ENCODE assay signal across 21 cellular contexts in the genomic region with DNA sequence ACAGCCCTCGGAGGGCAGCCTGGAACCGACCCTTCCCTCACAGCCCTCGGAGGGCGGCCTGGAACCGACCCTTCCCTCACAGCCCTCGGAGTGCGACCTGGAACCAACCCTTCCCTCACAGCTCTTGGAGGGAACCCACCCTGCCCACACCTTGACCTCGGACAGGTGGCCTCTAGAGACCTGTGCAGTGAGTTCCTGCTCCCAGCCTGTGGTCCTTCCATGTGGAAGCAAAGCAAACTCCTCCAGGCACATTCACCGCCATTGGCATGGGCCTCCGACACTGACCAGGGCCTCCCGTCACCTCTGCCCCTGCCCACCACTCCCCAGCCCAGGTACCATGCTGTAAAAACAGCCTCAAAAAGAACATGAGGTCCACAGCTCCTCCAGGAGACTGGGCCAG.
DNase-seq lines count a peak whose midpoint lies in the region; ATAC-seq and TF ChIP-seq lines count a peak whose summit lies in the region.
"Had no signal": no experiment of that assay in that cellular context is flagged by ENCODE, and none has a peak within 500 bp of the region (broad histone marks: within the 10 kb centered on the region; RNA-seq: fewer than 3 reads in every experiment).

No MANE protein-coding gene starts in this region.

- H3K9ac ChIP-seq in neuronal stem cell (ENCODE audit: low read depth, low read length, poor library complexity), result no peak overlapping the region

- no peak for TF ChIP-seq CTCF in natural killer cell (IDR thresholded peaks at IDR 0.05)
- TF ChIP-seq CTCF in tibial artery (IDR thresholded peaks at IDR 0.05), result no peak

- no peak overlapping the region for H3K4ac ChIP-seq in neuronal stem cell (ENCODE audit: low read length)

- POLR2A ChIA-PET in naive thymus-derived CD4-positive, alpha-beta T cell (lab: Charles Lee), result no interaction called here

- H3K4me3 Mint-ChIP-seq in natural killer cell treated with Interleukin-12 subunit alpha and Interleukin-12 subunit beta and Interleukin-15 and Interleukin-18, amount 100 ng/mL, for 72 hours, result no peak overlapping the region
- no peak overlapping the region for H3K4me3 Mint-ChIP-seq in natural killer cell
- H3K4me3 Mint-ChIP-seq in naive thymus-derived CD4-positive, alpha-beta T cell, result no peak overlapping the region
- H3K4me3 Mint-ChIP-seq: CD8-positive, alpha-beta memory T cell had no signal

- H3K4me1 ChIP-seq in neuronal stem cell (ENCODE audit: control insufficient read depth in 2 of 2, insufficient read depth in 1 of 2, low read depth in 1 of 2, low read length in 2 of 2) (no peaks in the 10 kb centered on the region), tibial artery (no peaks in the 10 kb centered on the region)
- H3K4me1 ChIP-seq in naive thymus-derived CD4-positive, alpha-beta T cell (ENCODE audit: control insufficient read depth in 2 of 2, insufficient read depth in 2 of 2, low read length in 2 of 2), result no peaks in the 10 kb centered on the region

- no peak overlapping the region for H2AFZ ChIP-seq in neuronal stem cell (ENCODE audit: low read length)

- H3K27ac Mint-ChIP-seq in natural killer cell treated with Interleukin-12 subunit alpha and Interleukin-12 subunit beta and Interleukin-15 and Interleukin-18, amount 100 ng/mL, for 72 hours, result no peak overlapping the region
- H3K27ac Mint-ChIP-seq in natural killer cell, result no peak overlapping the region
- H3K27ac Mint-ChIP-seq in naive thymus-derived CD4-positive, alpha-beta T cell, result no peak overlapping the region
- H3K27ac Mint-ChIP-seq: IgD-negative memory B cell had no signal

- H3K4me1 Mint-ChIP-seq in natural killer cell treated with Interleukin-12 subunit alpha and Interleukin-12 subunit beta and Interleukin-15 and Interleukin-18, amount 100 ng/mL, for 72 hours (ENCODE audit: low read depth in 2 of 2), result peaks cover 0 to 3% of the 10 kb centered on the region in 2 donors
- peaks cover 0 to 13% of the 10 kb centered on the region in 2 donors for H3K4me1 Mint-ChIP-seq in natural killer cell
- H3K4me1 Mint-ChIP-seq in naive thymus-derived CD4-positive, alpha-beta T cell, result peaks cover 0 to 2% (median 0%) of the 10 kb centered on the region in 7 donors
- H3K4me1 Mint-ChIP-seq: CD8-positive, alpha-beta memory T cell had no signal

- no peak overlapping the region for H2BK12ac ChIP-seq in neuronal stem cell (ENCODE audit: low read length)

- no peak overlapping the region for H4K91ac ChIP-seq in neuronal stem cell (ENCODE audit: low read depth, low read length, poor library complexity)

- H3K36me3 ChIP-seq in neuronal stem cell (replicated peaks in 1 of 2; ENCODE audit: control insufficient read depth in 2 of 2, insufficient read depth in 2 of 2, low read length in 2 of 2), result no peaks in the 10 kb centered on the region
- no peaks in the 10 kb centered on the region for H3K36me3 ChIP-seq in tibial artery
- no peaks in the 10 kb centered on the region for H3K36me3 ChIP-seq in naive thymus-derived CD4-positive, alpha-beta T cell (ENCODE audit: control insufficient read depth in 2 of 3, insufficient read depth in 3 of 3, low read length in 3 of 3)

- H2AK5ac ChIP-seq in neuronal stem cell (ENCODE audit: low read depth, low read length), result no peak overlapping the region

- CTCF ChIA-PET in naive thymus-derived CD4-positive, alpha-beta T cell (lab: Charles Lee), result no interaction called here

- DNase-seq in natural killer cell treated with Interleukin-12 subunit alpha and Interleukin-12 subunit beta and Interleukin-15 and Interleukin-18, amount 100 ng/mL, for 72 hours (ENCODE audit: low spot score), result peak; percentile 10
- no peak for DNase-seq in natural killer cell
- DNase-seq in neuronal stem cell (ENCODE audit: low spot score), result no peak
- DNase-seq in tibial artery, result peak; percentile 10 to 43
- no peak for DNase-seq in naive thymus-derived CD4-positive, alpha-beta T cell
- DNase-seq: Calu3; CD8-positive, alpha-beta memory T cell; DMS153; GOT3; NCI-H1105; NCI-H146; NCI-H2029; NCI-H345; NCI-H524; NCI-H774 had no signal

- H4K8ac ChIP-seq in neuronal stem cell (ENCODE audit: low read depth, low read length), result no peak overlapping the region

- no peak overlapping the region for H3K4me2 ChIP-seq in neuronal stem cell (ENCODE audit: insufficient read depth, low read length, poor library complexity, severe bottlenecking)

- no peak overlapping the region for H2BK5ac ChIP-seq in neuronal stem cell (ENCODE audit: low read length)

- no peaks in the 10 kb centered on the region for H3K79me1 ChIP-seq in neuronal stem cell (ENCODE audit: low read depth, low read length)

- no peaks in the 10 kb centered on the region for H3K9me3 Mint-ChIP-seq in natural killer cell treated with Interleukin-12 subunit alpha and Interleukin-12 subunit beta and Interleukin-15 and Interleukin-18, amount 100 ng/mL, for 72 hours
- peaks cover 0 to 2% of the 10 kb centered on the region in 2 donors for H3K9me3 Mint-ChIP-seq in natural killer cell
- peaks cover 2 to 45% (median 14%) of the 10 kb centered on the region in 11 donors for H3K9me3 Mint-ChIP-seq in naive thymus-derived CD4-positive, alpha-beta T cell

- no peaks in the 10 kb centered on the region for H3K36me3 Mint-ChIP-seq in natural killer cell treated with Interleukin-12 subunit alpha and Interleukin-12 subunit beta and Interleukin-15 and Interleukin-18, amount 100 ng/mL, for 72 hours
- no peaks in the 10 kb centered on the region for H3K36me3 Mint-ChIP-seq in natural killer cell
- H3K36me3 Mint-ChIP-seq in naive thymus-derived CD4-positive, alpha-beta T cell, result peaks cover 7 to 36% (median 27%) of the 10 kb centered on the region in 5 donors

- peak overlapping the region; percentile 55 for H3K23ac ChIP-seq in neuronal stem cell (ENCODE audit: low read depth, low read length, poor library complexity)

- H3K27me3 ChIP-seq in neuronal stem cell (ENCODE audit: control insufficient read depth in 3 of 3, insufficient read depth in 3 of 3, low read depth in 1 of 3, low read length in 3 of 3) (no peaks in the 10 kb centered on the region), tibial artery (peaks cover 0 to 3% of the 10 kb centered on the region in 2 donors)
- no peaks in the 10 kb centered on the region for H3K27me3 ChIP-seq in naive thymus-derived CD4-positive, alpha-beta T cell (ENCODE audit: control insufficient read depth in 2 of 2, insufficient read depth in 2 of 2, low read length in 2 of 2)

- no peak for ATAC-seq in natural killer cell treated with Interleukin-12 subunit alpha and Interleukin-12 subunit beta and Interleukin-15 and Interleukin-18, amount 100 ng/mL, for 72 hours
- ATAC-seq in natural killer cell, result no peak
- ATAC-seq in HG03097 (IDR thresholded peaks at IDR 0.05; ENCODE audit: low FRiP score, unreplicated experiment), result no peak
- no peak for ATAC-seq in GM21529 (IDR thresholded peaks at IDR 0.05; ENCODE audit: unreplicated experiment)
- ATAC-seq in naive thymus-derived CD4-positive, alpha-beta T cell, result no peak
- ATAC-seq: HCT116, Panc1 had no signal

- peak overlapping the region; percentile 38 for H3K18ac ChIP-seq in neuronal stem cell (ENCODE audit: low read length)

- H3K27me3 Mint-ChIP-seq in natural killer cell treated with Interleukin-12 subunit alpha and Interleukin-12 subunit beta and Interleukin-15 and Interleukin-18, amount 100 ng/mL, for 72 hours, result no peaks in the 10 kb centered on the region
- no peaks in the 10 kb centered on the region for H3K27me3 Mint-ChIP-seq in natural killer cell (ENCODE audit: low read depth in 2 of 2)
- H3K27me3 Mint-ChIP-seq in naive thymus-derived CD4-positive, alpha-beta T cell, result no peaks in the 10 kb centered on the region
- H3K27me3 Mint-ChIP-seq: IgD-negative memory B cell had no signal

- H3K14ac ChIP-seq in neuronal stem cell (ENCODE audit: low read length), result peak overlapping the region; percentile 47

- H3K4me3 ChIP-seq in neuronal stem cell (ENCODE audit: low read length in 2 of 2), result peak overlapping the region in 1 of 2 donors; percentile 25
- no peak overlapping the region for H3K4me3 ChIP-seq in tibial artery
- H3K4me3 ChIP-seq in naive thymus-derived CD4-positive, alpha-beta T cell (ENCODE audit: low read length), result no peak overlapping the region

- WGBS in neuronal stem cell (ENCODE audit: extremely low coverage in 2 of 2, insufficient read length in 2 of 2, insufficient replicate concordance in 1 of 2), 2 donors, result no CpG with 5 or more reads among the region's 11 CpGs

- H3K9me3 ChIP-seq in neuronal stem cell (replicated peaks in 1 of 2; ENCODE audit: control insufficient read depth in 2 of 2, insufficient read depth in 1 of 2, low read depth in 1 of 2, low read length in 2 of 2), result peaks cover 0 to 8% of the 10 kb centered on the region in 2 donors
- peaks cover 0 to 14% (median 8%) of the 10 kb centered on the region in 3 donors for H3K9me3 ChIP-seq in tibial artery
- H3K9me3 ChIP-seq in naive thymus-derived CD4-positive, alpha-beta T cell (ENCODE audit: control insufficient read depth in 2 of 3, low read length in 3 of 3), result peaks cover 0 to 14% (median 0%) of the 10 kb centered on the region in 3 experiments

- intact Hi-C loops in natural killer cell (cut with micrococcal nuclease) (no loop called here), tibial artery (cut with DNase I; ENCODE audit: low total_unique reads) (no loop called here)
- intact Hi-C loops in naive thymus-derived CD4-positive, alpha-beta T cell (cut with micrococcal nuclease), result no loop called here

- no peak overlapping the region for H2BK120ac ChIP-seq in neuronal stem cell (ENCODE audit: low read depth, low read length)

- H2BK15ac ChIP-seq in neuronal stem cell (ENCODE audit: low read length), result no peak overlapping the region

- no peak overlapping the region for H3K27ac ChIP-seq in neuronal stem cell (replicated peaks; ENCODE audit: low read length)
- H3K27ac ChIP-seq in tibial artery, result no peak overlapping the region
- H3K27ac ChIP-seq in naive thymus-derived CD4-positive, alpha-beta T cell (ENCODE audit: low read depth, low read length), result no peak overlapping the region
- H3K27ac ChIP-seq: C4-2B had no signal

Comparison
In these comparisons a context has a peak if more than half of its experiments do, and no peak if none do; other contexts are left out.
1. DNase-seq: peak in natural killer cell treated with Interleukin-12 subunit alpha and Interleukin-12 subunit beta and Interleukin-15 and Interleukin-18, amount 100 ng/mL, for 72 hours (single experiment) and tibial artery (2 of 2); none in natural killer cell (single experiment), neuronal stem cell (single experiment) and naive thymus-derived CD4-positive, alpha-beta T cell (0 of 9).